In genomic region chr2:196177124-196177523, GRCh38 we compare ENCODE assay signal across 16 cellular contexts. TPM values are rescaled to one million over a fixed set of nuclear protein-coding genes. Genes with fewer than 3 reads are reported as not detected.
DNase-seq lines count a peak whose midpoint lies in the region; ATAC-seq and TF ChIP-seq lines count a peak whose summit lies in the region.
"Had no signal": no experiment of that assay in that cellular context is flagged by ENCODE, and none has a peak within 500 bp of the region (broad histone marks: within the 10 kb centered on the region; RNA-seq: fewer than 3 reads in every experiment).

No MANE protein-coding gene starts in this region.

- peaks cover 20% of the 10 kb centered on the region for H3F3A ChIP-seq in Loucy (ENCODE audit: low read depth)

- TF ChIP-seq POLR2A in esophagus muscularis mucosa (IDR thresholded peaks at IDR 0.05; ENCODE audit: low read depth) (no peak), breast epithelium (IDR thresholded peaks at IDR 0.05) (no peak), suprapubic skin (IDR thresholded peaks at IDR 0.05) (no peak)

- H3K27me3 ChIP-seq in Loucy (ENCODE audit: insufficient read depth, low read length, poor library complexity, severe bottlenecking) (no peaks in the 10 kb centered on the region), esophagus muscularis mucosa (no peaks in the 10 kb centered on the region), breast epithelium (no peaks in the 10 kb centered on the region), suprapubic skin (no peaks in the 10 kb centered on the region)
- H3K27me3 ChIP-seq: neutrophil had no signal

- H3K36me3 ChIP-seq in Loucy (ENCODE audit: insufficient read depth, low read length) (no peaks in the 10 kb centered on the region), esophagus muscularis mucosa (no peaks in the 10 kb centered on the region), breast epithelium (no peaks in the 10 kb centered on the region), suprapubic skin (no peaks in the 10 kb centered on the region)
- H3K36me3 ChIP-seq: neutrophil had no signal

- H3K9me2 ChIP-seq in Loucy (replicated peaks; ENCODE audit: low read depth, low read length): no peaks in the 10 kb centered on the region

- 89% methylated on average over 2 of the region's 2 CpGs for WGBS in esophagus muscularis mucosa
- WGBS in suprapubic skin: 76% methylated on average over 2 of the region's 2 CpGs

- no peak for DNase-seq in activated T-helper 1 cell treated with anti-CD3 and anti-CD28 coated beads, Interleukin-12 subunit alpha, Interleukin-12 subunit beta, Interleukin-2, Interleukin-4 antibody, amounts not matched to agents 30 ng/mL and 10 ng/mL and 1 ng/mL, durations not matched to agents 14 hours and 24 hours and 36 hours (ENCODE audit: low spot score)
- DNase-seq in natural killer cell (no peak), esophagus muscularis mucosa (ENCODE audit: extremely low spot score) (no peak), breast epithelium (ENCODE audit: low spot score in 2 of 2) (no peak), suprapubic skin (ENCODE audit: low spot score in 2 of 2) (no peak), foreskin melanocyte (no peak)
- DNase-seq: activated CD8-positive, alpha-beta memory T cell treated with anti-CD3 and anti-CD28 coated beads for 24 hours; amygdala; GF-D8; NCI-H1092; PC-3 had no signal

- TF ChIP-seq CTCF in Loucy (conservative IDR thresholded peaks at IDR 0.05; ENCODE audit: low read length) (no peak), natural killer cell (IDR thresholded peaks at IDR 0.05) (no peak), esophagus muscularis mucosa (IDR thresholded peaks at IDR 0.05) (no peak), breast epithelium (IDR thresholded peaks at IDR 0.05) (no peak), suprapubic skin (IDR thresholded peaks at IDR 0.05) (no peak)

- H3K27ac ChIP-seq in esophagus muscularis mucosa (replicated peaks in 1 of 4) (no peak overlapping the region), breast epithelium (peak overlapping the region in 1 of 2 donors; percentile 19), suprapubic skin (no peak overlapping the region)
- H3K27ac ChIP-seq: neutrophil had no signal

- peaks cover 5% of the 10 kb centered on the region for H3K79me2 ChIP-seq in Loucy (ENCODE audit: insufficient read depth, low read length)

- H3K27me3 Mint-ChIP-seq in activated T-helper 1 cell treated with anti-CD3 and anti-CD28 coated beads, Interleukin-12 subunit alpha, Interleukin-12 subunit beta, Interleukin-2, Interleukin-4 antibody, amounts not matched to agents 30 ng/mL and 10 ng/mL and 1 ng/mL, durations not matched to agents 14 hours and 24 hours and 36 hours (ENCODE audit: insufficient read depth): no peaks in the 10 kb centered on the region
- H3K27me3 Mint-ChIP-seq in natural killer cell (ENCODE audit: low read depth in 2 of 2): no peaks in the 10 kb centered on the region

- peak overlapping the region; percentile 59 for H3K4me2 ChIP-seq in Loucy (ENCODE audit: low read depth, low read length, poor library complexity, severe bottlenecking)

- ATAC-seq in natural killer cell: no peak
- ATAC-seq: PC-3, sciatic nerve had no signal

- H3K4me1 ChIP-seq in Loucy (ENCODE audit: insufficient read depth, low read length, poor library complexity, severe bottlenecking): peaks cover 84% of the 10 kb centered on the region
- H3K4me1 ChIP-seq in esophagus muscularis mucosa: peaks cover 0 to 6% (median 2%) of the 10 kb centered on the region in 4 donors
- H3K4me1 ChIP-seq in breast epithelium: no peaks in the 10 kb centered on the region
- peaks cover 4% of the 10 kb centered on the region for H3K4me1 ChIP-seq in suprapubic skin

- H3K4me3 Mint-ChIP-seq in activated T-helper 1 cell treated with anti-CD3 and anti-CD28 coated beads, Interleukin-12 subunit alpha, Interleukin-12 subunit beta, Interleukin-2, Interleukin-4 antibody, amounts not matched to agents 30 ng/mL and 10 ng/mL and 1 ng/mL, durations not matched to agents 14 hours and 24 hours and 36 hours: peak overlapping the region; percentile 69
- peak overlapping the region; percentile 79 for H3K4me3 Mint-ChIP-seq in natural killer cell

- intact Hi-C loops in activated T-helper 1 cell treated with anti-CD3 and anti-CD28 coated beads, Interleukin-12 subunit alpha, Interleukin-12 subunit beta, Interleukin-2, Interleukin-4 antibody, amounts not matched to agents 30 ng/mL and 10 ng/mL and 1 ng/mL, durations not matched to agents 14 hours and 24 hours and 36 hours (cut with micrococcal nuclease): loop anchor here (1.0 to 10.0 kb wide), 4 partner anchors 16 to 1018 kb away; no protein-coding TSS in a partner anchor
- intact Hi-C loops in natural killer cell (cut with micrococcal nuclease) (loop anchor here (2.0 to 5.0 kb wide), 3 partner anchors 16 to 520 kb away; partner anchors contain the start of gene SLC39A10), esophagus muscularis mucosa (cut with DNase I) (no loop called here), breast epithelium (cut with DNase I; ENCODE audit: low total_unique reads) (no loop called here)

- no peaks in the 10 kb centered on the region for H3K9me3 Mint-ChIP-seq in activated T-helper 1 cell treated with anti-CD3 and anti-CD28 coated beads, Interleukin-12 subunit alpha, Interleukin-12 subunit beta, Interleukin-2, Interleukin-4 antibody, amounts not matched to agents 30 ng/mL and 10 ng/mL and 1 ng/mL, durations not matched to agents 14 hours and 24 hours and 36 hours
- no peaks in the 10 kb centered on the region for H3K9me3 Mint-ChIP-seq in natural killer cell

- TF ChIP-seq EP300 in esophagus muscularis mucosa (IDR thresholded peaks at IDR 0.05) (no peak), suprapubic skin (IDR thresholded peaks at IDR 0.05) (no peak)

- H2AFZ ChIP-seq in Loucy (ENCODE audit: low read length): no peak overlapping the region

- H3K27ac Mint-ChIP-seq in activated T-helper 1 cell treated with anti-CD3 and anti-CD28 coated beads, Interleukin-12 subunit alpha, Interleukin-12 subunit beta, Interleukin-2, Interleukin-4 antibody, amounts not matched to agents 30 ng/mL and 10 ng/mL and 1 ng/mL, durations not matched to agents 14 hours and 24 hours and 36 hours: peak overlapping the region; percentile 90
- H3K27ac Mint-ChIP-seq in natural killer cell: peak overlapping the region; percentile 86 to 95

- H3K4me1 Mint-ChIP-seq in activated T-helper 1 cell treated with anti-CD3 and anti-CD28 coated beads, Interleukin-12 subunit alpha, Interleukin-12 subunit beta, Interleukin-2, Interleukin-4 antibody, amounts not matched to agents 30 ng/mL and 10 ng/mL and 1 ng/mL, durations not matched to agents 14 hours and 24 hours and 36 hours (ENCODE audit: low read depth): peaks cover 80% of the 10 kb centered on the region
- peaks cover 64% of the 10 kb centered on the region in 2 donors for H3K4me1 Mint-ChIP-seq in natural killer cell

- H3K4me3 ChIP-seq in GM08714 (ENCODE audit: low read length) (0 out of 2 replicates have a peak overlapping the region, but pooled peaks have one; percentile 21), Loucy (ENCODE audit: low read length, poor library complexity, severe bottlenecking) (peak overlapping the region; percentile 34), esophagus muscularis mucosa (no peak overlapping the region), breast epithelium (no peak overlapping the region), suprapubic skin (no peak overlapping the region)
- H3K4me3 ChIP-seq: lung had no signal

- H3K9me3 ChIP-seq in Loucy (ENCODE audit: insufficient read depth, low read depth, low read length): no peaks in the 10 kb centered on the region
- no peaks in the 10 kb centered on the region for H3K9me3 ChIP-seq in esophagus muscularis mucosa
- no peaks in the 10 kb centered on the region for H3K9me3 ChIP-seq in breast epithelium
- no peaks in the 10 kb centered on the region for H3K9me3 ChIP-seq in suprapubic skin
- H3K9me3 ChIP-seq: neutrophil had no signal

- peaks cover 2% of the 10 kb centered on the region for H3K36me3 Mint-ChIP-seq in activated T-helper 1 cell treated with anti-CD3 and anti-CD28 coated beads, Interleukin-12 subunit alpha, Interleukin-12 subunit beta, Interleukin-2, Interleukin-4 antibody, amounts not matched to agents 30 ng/mL and 10 ng/mL and 1 ng/mL, durations not matched to agents 14 hours and 24 hours and 36 hours (ENCODE audit: low read depth)
- no peaks in the 10 kb centered on the region for H3K36me3 Mint-ChIP-seq in natural killer cell

- H4K20me1 ChIP-seq in Loucy (ENCODE audit: insufficient read depth, low read length, poor library complexity, severe bottlenecking): no peaks in the 10 kb centered on the region

- H3K9ac ChIP-seq in Loucy (ENCODE audit: low read depth, low read length, poor library complexity, severe bottlenecking): peak overlapping the region; percentile 19

RNA-seq across cellular contexts. Expression of gene STK17B, which starts 5.7 kb away (rescaled TPM):
- 148 and 164 TPM in 2 replicates for total RNA-seq in activated T-helper 1 cell treated with anti-CD3 and anti-CD28 coated beads, Interleukin-12 subunit alpha, Interleukin-12 subunit beta, Interleukin-2, Interleukin-4 antibody, amounts not matched to agents 30 ng/mL and 10 ng/mL and 1 ng/mL, durations not matched to agents 14 hours and 24 hours and 36 hours
- total RNA-seq in natural killer cell: 100 to 1,000 TPM; 295 to 390 (median 380) TPM
- total RNA-seq in esophagus muscularis mucosa: 10 to 100 TPM in 1 of 4 donors, 1 to 10 TPM in 3; 6.9 to 24.2 (median 9.4) TPM
- 10 to 100 TPM; 51.7 to 85.8 (median 57.7) TPM for total RNA-seq in breast epithelium
- total RNA-seq in suprapubic skin: 10 to 100 TPM; 23.2 to 47.2 (median 37.6) TPM

Comparison
In these comparisons a context has a peak if more than half of its experiments do, and no peak if none do; other contexts are left out.
1. H3K4me3 ChIP-seq: peak in GM08714 (single experiment) and Loucy (single experiment); none in esophagus muscularis mucosa (0 of 4), breast epithelium (0 of 3) and suprapubic skin (single experiment).
2. intact Hi-C loops: an anchor here in activated T-helper 1 cell treated with anti-CD3 and anti-CD28 coated beads, Interleukin-12 subunit alpha, Interleukin-12 subunit beta, Interleukin-2, Interleukin-4 antibody, amounts not matched to agents 30 ng/mL and 10 ng/mL and 1 ng/mL, durations not matched to agents 14 hours and 24 hours and 36 hours (1.0 to 10.0 kb wide) and natural killer cell (2.0 to 5.0 kb wide); none called in esophagus muscularis mucosa and breast epithelium.